ENCODE assay signal across 28 cellular contexts in genomic region chr7:106329408-106329807, GRCh38. TPM values are rescaled to one million over a fixed set of nuclear protein-coding genes. Genes with fewer than 3 reads are reported as not detected.
DNase-seq lines count a peak whose midpoint lies in the region; ATAC-seq, FAIRE-seq and TF ChIP-seq lines count a peak whose summit lies in the region.
"Had no signal": no experiment of that assay in that cellular context is flagged by ENCODE, and none has a peak within 500 bp of the region (broad histone marks: within the 10 kb centered on the region; RNA-seq: fewer than 3 reads in every experiment).

No MANE protein-coding gene starts in this region.

- no peak for TF ChIP-seq EP300 in HepG2 (IDR thresholded peaks at IDR 0.05; ENCODE audit: low read depth in 2 of 2, low read length in 2 of 2)
- TF ChIP-seq EP300 in HepG2 (CRISPR knock-in tag; IDR thresholded peaks at IDR 0.05; ENCODE audit: borderline replicate concordance) = no peak

- DNase-seq in HepG2 (ENCODE audit: low spot score) (no peak), fibroblast of the aortic adventitia (ENCODE audit: low read depth) (peak; percentile 8), DMS79 treated with DMSO at 0.1 percent for 48 hours (lab: John Stamatoyannopoulos, UW) (no peak), DMS153 treated with DMSO at 0.1 percent for 48 hours (lab: John Stamatoyannopoulos, UW; ENCODE audit: unreplicated experiment) (no peak)
- no peak for DNase-seq in activated T-helper 2 cell treated with anti-CD3 and anti-CD28 coated beads, Interferon-gamma antibody, Interleukin-2, Interleukin-4, amounts not matched to agents 10 μg/mL and 5 μg/mL and 100 μg/mL, durations not matched to agents 14 hours and 24 hours and 36 hours (ENCODE audit: low spot score)
- DNase-seq: activated CD8-positive, alpha-beta memory T cell treated with anti-CD3 and anti-CD28 coated beads, Interleukin-2, amount 10 ng/mL, durations not matched to agents 7 days and 5 days; anterior cingulate cortex; DMS53; islet precursor cell; NCI-H1694 treated with DMSO at 0.1 percent for 48 hours; NCI-H2171 treated with DMSO at 0.1 percent for 48 hours; NCI-H524 treated with DMSO at 0.1 percent for 48 hours; NK-92 treated with Interleukin-12 subunit alpha and Interleukin-12 subunit beta, amount 100 ng/mL, for 24 hours; PC-9; SHP77 treated with DMSO at 0.1 percent for 48 hours; stimulated activated CD8-positive, alpha-beta memory T cell treated with anti-CD3 and anti-CD28 coated beads, Interleukin-4, amount 100 ng/mL, for 48 hours; T1000; upper lobe of left lung had no signal

- TF ChIP-seq CTCF in liver (IDR thresholded peaks at IDR 0.05; ENCODE audit: low read depth, low read length, missing input control) = no peak
- no peak for TF ChIP-seq CTCF in HepG2 (CRISPR knock-in tag; IDR thresholded peaks at IDR 0.05)
- TF ChIP-seq CTCF in fibroblast of the aortic adventitia (IDR thresholded peaks at IDR 0.05; ENCODE audit: insufficient read depth, low read length) = no peak

- POLR2A ChIA-PET in HepG2 (lab: Yijun Ruan, JAX) = no interaction called here

- H3K9me3 Mint-ChIP-seq in activated T-helper 2 cell treated with anti-CD3 and anti-CD28 coated beads, Interferon-gamma antibody, Interleukin-2, Interleukin-4, amounts not matched to agents 10 μg/mL and 5 μg/mL and 100 μg/mL, durations not matched to agents 14 hours and 24 hours and 36 hours = no peaks in the 10 kb centered on the region
- H3K9me3 Mint-ChIP-seq in stimulated activated naive CD8-positive, alpha-beta T cell treated with anti-CD3 and anti-CD28 coated beads, Interleukin-15, Interleukin-2, amounts not matched to agents 100 ng/mL and 50 ng/mL, for 24 hours = no peaks in the 10 kb centered on the region
- H3K9me3 Mint-ChIP-seq: central memory CD8-positive, alpha-beta T cell; dendritic cell treated with granulocyte-macrophage colony-stimulating factor and Interleukin-4, amounts not matched to agents 40 ng/mL and 50 ng/mL, for 4 days; natural killer cell treated with Interleukin-12 subunit alpha and Interleukin-12 subunit beta and Interleukin-15 and Interleukin-18, amount 100 ng/mL, for 72 hours had no signal

- no peak for TF ChIP-seq POLR2A in HepG2 (IDR thresholded peaks at IDR 0.05; ENCODE audit: insufficient read depth in 1 of 2, low read depth in 2 of 2, low read length in 2 of 2)

- H2AFZ ChIP-seq in HepG2 (ENCODE audit: low read length) = no peak overlapping the region
- H2AFZ ChIP-seq: PC-9 had no signal

- no peak for FAIRE-seq in HepG2 (lab: Jason Lieb, UNC)
- FAIRE-seq: GM18507 had no signal

- ATAC-seq in HepG2 = no peak
- no peak for ATAC-seq in GM18907 (IDR thresholded peaks at IDR 0.05; ENCODE audit: unreplicated experiment)
- ATAC-seq: activated CD8-positive, alpha-beta memory T cell treated with anti-CD3 and anti-CD28 coated beads, Interleukin-2, amount 10 ng/mL, durations not matched to agents 7 days and 5 days; natural killer cell treated with Interleukin-12 subunit alpha and Interleukin-12 subunit beta and Interleukin-15 and Interleukin-18, amount 100 ng/mL, for 72 hours; WTC11 had no signal

- in situ Hi-C loops in HepG2 (cut with HindIII; ENCODE audit: extremely low pct_ligation_motif_present, low pct_unique_long_range_greater_than_20kb) = no loop called here

- H3K4me3 ChIP-seq in liver (ENCODE audit: low read depth in 1 of 3, low read length in 3 of 3) = no peak overlapping the region
- H3K4me3 ChIP-seq in HepG2 (replicated peaks in 1 of 3; ENCODE audit: insufficient read depth in 1 of 3, low read depth in 2 of 3, low read length in 3 of 3) = no peak overlapping the region
- no peak overlapping the region for H3K4me3 ChIP-seq in fibroblast of the aortic adventitia (ENCODE audit: low read depth, low read length)
- H3K4me3 ChIP-seq: PC-9, skin epidermis, upper lobe of left lung had no signal

- H3K27me3 ChIP-seq in liver (ENCODE audit: control insufficient read depth in 4 of 4, insufficient read depth in 4 of 4, low read length in 3 of 4) (no peaks in the 10 kb centered on the region), HepG2 (ENCODE audit: control insufficient read depth in 1 of 2, insufficient read depth in 2 of 2, low read length in 2 of 2) (no peaks in the 10 kb centered on the region; a peak in 1 of 5 replicates)
- H3K27me3 ChIP-seq: upper lobe of left lung had no signal

- H3K36me3 ChIP-seq in liver (ENCODE audit: control insufficient read depth in 4 of 4, insufficient read depth in 3 of 4, low read depth in 1 of 4, low read length in 3 of 4) (no peaks in the 10 kb centered on the region), HepG2 (replicated peaks in 1 of 2; ENCODE audit: control insufficient read depth in 1 of 2, insufficient read depth in 2 of 2, low read length in 2 of 2) (no peaks in the 10 kb centered on the region)
- H3K36me3 ChIP-seq: upper lobe of left lung had no signal

- H3K36me3 Mint-ChIP-seq in activated T-helper 2 cell treated with anti-CD3 and anti-CD28 coated beads, Interferon-gamma antibody, Interleukin-2, Interleukin-4, amounts not matched to agents 10 μg/mL and 5 μg/mL and 100 μg/mL, durations not matched to agents 14 hours and 24 hours and 36 hours (ENCODE audit: low read depth) = no peaks in the 10 kb centered on the region
- no peaks in the 10 kb centered on the region for H3K36me3 Mint-ChIP-seq in stimulated activated naive CD8-positive, alpha-beta T cell treated with anti-CD3 and anti-CD28 coated beads, Interleukin-15, Interleukin-2, amounts not matched to agents 100 ng/mL and 50 ng/mL, for 24 hours (ENCODE audit: low read depth)
- H3K36me3 Mint-ChIP-seq: natural killer cell treated with Interleukin-12 subunit alpha and Interleukin-12 subunit beta and Interleukin-15 and Interleukin-18, amount 100 ng/mL, for 72 hours; WTC11 had no signal

- TF ChIP-seq RAD21 in liver (IDR thresholded peaks at IDR 0.05) (no peak), HepG2 (CRISPR knock-in tag; IDR thresholded peaks at IDR 0.05) (no peak)

- intact Hi-C loops in HepG2 (cut with micrococcal nuclease; ENCODE audit: unreplicated experiment) = no loop called here
- intact Hi-C loops in activated T-helper 2 cell treated with anti-CD3 and anti-CD28 coated beads, Interferon-gamma antibody, Interleukin-2, Interleukin-4, amounts not matched to agents 10 μg/mL and 5 μg/mL and 100 μg/mL, durations not matched to agents 14 hours and 24 hours and 36 hours (cut with micrococcal nuclease) = loop anchor here (5.0 kb wide), 1 partner anchor 42 kb away; no protein-coding TSS in a partner anchor

- no peak overlapping the region for H3K4me3 Mint-ChIP-seq in activated T-helper 2 cell treated with anti-CD3 and anti-CD28 coated beads, Interferon-gamma antibody, Interleukin-2, Interleukin-4, amounts not matched to agents 10 μg/mL and 5 μg/mL and 100 μg/mL, durations not matched to agents 14 hours and 24 hours and 36 hours (ENCODE audit: low read depth)
- H3K4me3 Mint-ChIP-seq in stimulated activated naive CD8-positive, alpha-beta T cell treated with anti-CD3 and anti-CD28 coated beads, Interleukin-15, Interleukin-2, amounts not matched to agents 100 ng/mL and 50 ng/mL, for 24 hours = no peak overlapping the region
- H3K4me3 Mint-ChIP-seq: activated CD8-positive, alpha-beta memory T cell treated with anti-CD3 and anti-CD28 coated beads, Interleukin-2, amount 10 ng/mL, durations not matched to agents 7 days and 5 days; activated naive CD4-positive, alpha-beta T cell treated with anti-CD3 and anti-CD28 coated beads for 36 hours; central memory CD8-positive, alpha-beta T cell; dendritic cell treated with granulocyte-macrophage colony-stimulating factor and Interleukin-4, amounts not matched to agents 40 ng/mL and 50 ng/mL, for 4 days; natural killer cell treated with Interleukin-12 subunit alpha and Interleukin-12 subunit beta and Interleukin-15 and Interleukin-18, amount 100 ng/mL, for 72 hours; WTC11 had no signal

- H4K20me1 ChIP-seq in HepG2 (ENCODE audit: insufficient read depth, low read length) = no peaks in the 10 kb centered on the region

- no peaks in the 10 kb centered on the region for H3K27me3 Mint-ChIP-seq in activated T-helper 2 cell treated with anti-CD3 and anti-CD28 coated beads, Interferon-gamma antibody, Interleukin-2, Interleukin-4, amounts not matched to agents 10 μg/mL and 5 μg/mL and 100 μg/mL, durations not matched to agents 14 hours and 24 hours and 36 hours (ENCODE audit: low read depth)
- peaks cover 21% of the 10 kb centered on the region for H3K27me3 Mint-ChIP-seq in stimulated activated naive CD8-positive, alpha-beta T cell treated with anti-CD3 and anti-CD28 coated beads, Interleukin-15, Interleukin-2, amounts not matched to agents 100 ng/mL and 50 ng/mL, for 24 hours

- CTCF ChIA-PET in HepG2 (lab: Yijun Ruan, JAX; ENCODE audit: low intra/inter-chr PET ratio, low total read pairs) = no interaction called here

- BruUV-seq in HepG2 (replicated peaks; lab: Mats Ljungman, UMichigan) = no TSS peak

- H3K27ac ChIP-seq in liver (ENCODE audit: low read depth in 1 of 2, low read length in 2 of 2) = peak overlapping the region; percentile 8 to 28
- H3K27ac ChIP-seq in HepG2 (ENCODE audit: extremely low read length, insufficient read depth, low read length) = no peak overlapping the region
- H3K27ac ChIP-seq: PC-9, upper lobe of left lung had no signal

- peaks cover 21% of the 10 kb centered on the region for H3K4me1 Mint-ChIP-seq in activated T-helper 2 cell treated with anti-CD3 and anti-CD28 coated beads, Interferon-gamma antibody, Interleukin-2, Interleukin-4, amounts not matched to agents 10 μg/mL and 5 μg/mL and 100 μg/mL, durations not matched to agents 14 hours and 24 hours and 36 hours (ENCODE audit: low read depth)
- H3K4me1 Mint-ChIP-seq in stimulated activated naive CD8-positive, alpha-beta T cell treated with anti-CD3 and anti-CD28 coated beads, Interleukin-15, Interleukin-2, amounts not matched to agents 100 ng/mL and 50 ng/mL, for 24 hours (ENCODE audit: low read depth) = peaks cover 26% of the 10 kb centered on the region

- no peaks in the 10 kb centered on the region for H3K9me3 ChIP-seq in liver (ENCODE audit: control insufficient read depth in 4 of 4, low read length in 3 of 4)
- no peaks in the 10 kb centered on the region for H3K9me3 ChIP-seq in HepG2 (ENCODE audit: low read length)
- H3K9me3 ChIP-seq: upper lobe of left lung had no signal

- peak overlapping the region; percentile 32 for H3K27ac Mint-ChIP-seq in activated T-helper 2 cell treated with anti-CD3 and anti-CD28 coated beads, Interferon-gamma antibody, Interleukin-2, Interleukin-4, amounts not matched to agents 10 μg/mL and 5 μg/mL and 100 μg/mL, durations not matched to agents 14 hours and 24 hours and 36 hours
- H3K27ac Mint-ChIP-seq in stimulated activated naive CD8-positive, alpha-beta T cell treated with anti-CD3 and anti-CD28 coated beads, Interleukin-15, Interleukin-2, amounts not matched to agents 100 ng/mL and 50 ng/mL, for 24 hours = peak overlapping the region; percentile 68
- H3K27ac Mint-ChIP-seq: activated CD8-positive, alpha-beta memory T cell treated with anti-CD3 and anti-CD28 coated beads, Interleukin-2, amount 10 ng/mL, durations not matched to agents 7 days and 5 days; dendritic cell treated with granulocyte-macrophage colony-stimulating factor and Interleukin-4, amounts not matched to agents 40 ng/mL and 50 ng/mL, for 4 days; natural killer cell treated with Interleukin-12 subunit alpha and Interleukin-12 subunit beta and Interleukin-15 and Interleukin-18, amount 100 ng/mL, for 72 hours; WTC11 had no signal

- WGBS in liver = 37% methylated on average over 1 of the region's 1 CpG
- WGBS in HepG2 (ENCODE audit: low lambda C conversion rate) = 0% methylated on average over 1 of the region's 1 CpG

- H3K9ac ChIP-seq in liver (ENCODE audit: low read depth in 1 of 2, low read length in 2 of 2) (no peak overlapping the region), HepG2 (ENCODE audit: insufficient read depth, low read depth, low read length) (no peak overlapping the region)

- no peaks in the 10 kb centered on the region for H3K79me2 ChIP-seq in HepG2 (ENCODE audit: insufficient read depth, low read length)

- peaks cover 1 to 35% (median 14%) of the 10 kb centered on the region in 4 donors for H3K4me1 ChIP-seq in liver (ENCODE audit: control insufficient read depth in 4 of 4, insufficient read depth in 4 of 4, low read length in 3 of 4)
- peaks cover 32% of the 10 kb centered on the region for H3K4me1 ChIP-seq in HepG2 (ENCODE audit: insufficient read depth, low read length)
- H3K4me1 ChIP-seq: upper lobe of left lung had no signal

- no peak overlapping the region for H3K4me2 ChIP-seq in HepG2 (ENCODE audit: low read depth, low read length)
- H3K4me2 ChIP-seq: PC-9 had no signal

RNA-seq across cellular contexts. Expression of gene NAMPT, which starts 44.6 kb away (rescaled TPM):
- total RNA-seq in liver (100 to 1,000 TPM in 1 of 2 donors, 10 to 100 TPM in 1; 20.8 to 444 TPM), HepG2 (2016; rRNA removed; fragmentation: Illumina TruSeq; extraction: Trizol) (67.7 and 105 TPM in 2 replicates), fibroblast of the aortic adventitia (ENCODE audit: low replicate concordance) (78.8 and 84.4 TPM in 2 replicates)
- polyA plus RNA-seq in liver (100 to 1,000 TPM; 134 to 185 TPM), HepG2 (2011; rRNA removed) (10.4 and 15.8 TPM in 2 replicates)
- total RNA-seq in HepG2 (2016; cell fraction: cytosol; rRNA removed; fragmentation: Illumina TruSeq; extraction: Trizol; ENCODE audit: low read depth) = 13.0 and 13.4 TPM in 2 replicates
- total RNA-seq in HepG2 (2016; cell fraction: insoluble cytoplasmic fraction; rRNA removed; fragmentation: Illumina TruSeq; extraction: Trizol) = 64.2 and 94.5 TPM in 2 replicates
- 33.7 and 41.5 TPM in 2 replicates for total RNA-seq in HepG2 (2016; cell fraction: membrane; rRNA removed; fragmentation: Illumina TruSeq; extraction: Trizol)
- 43.1 and 45.4 TPM in 2 replicates for total RNA-seq in HepG2 (2016; cell fraction: nucleus; rRNA removed; fragmentation: Illumina TruSeq; extraction: Trizol)
- polyA plus RNA-seq in HepG2 (2011; cell fraction: cytosol; rRNA removed) = 6.9 and 10.2 TPM in 2 replicates
- polyA plus RNA-seq in HepG2 (2011; cell fraction: nucleus; rRNA removed) = 4.5 and 9.2 TPM in 2 replicates
- polyA plus RNA-seq in HepG2 (2012) = 32.6 and 38.7 TPM in 2 replicates
- polyA plus RNA-seq in HepG2 (2016; cell fraction: cytosol; fragmentation: Illumina TruSeq; extraction: Trizol; ENCODE audit: low read depth) = 7.8 and 8.1 TPM in 2 replicates
- 74.3 and 76.8 TPM in 2 replicates for polyA plus RNA-seq in HepG2 (2016; cell fraction: insoluble cytoplasmic fraction; fragmentation: Illumina TruSeq; extraction: Trizol; ENCODE audit: low read depth)
- polyA plus RNA-seq in HepG2 (2016; cell fraction: membrane; fragmentation: Illumina TruSeq; extraction: Trizol; ENCODE audit: low read depth) = 14.5 and 16.2 TPM in 2 replicates
- polyA plus RNA-seq in HepG2 (2016; cell fraction: nucleus; fragmentation: Illumina TruSeq; extraction: Trizol; ENCODE audit: insufficient read depth, low read depth) = 23.2 and 29.2 TPM in 2 replicates
- polyA minus RNA-seq in HepG2 (2011; rRNA and poly(A)+ RNA removed; ENCODE audit: low replicate concordance) = 7.5 and 29.2 TPM in 2 replicates
- 43.6 and 50.5 TPM in 2 replicates for polyA minus RNA-seq in HepG2 (2011; cell fraction: cytosol; rRNA and poly(A)+ RNA removed)
- 56.3 and 66.5 TPM in 2 replicates for polyA minus RNA-seq in HepG2 (2011; cell fraction: nucleus; rRNA and poly(A)+ RNA removed)
- 348 and 379 TPM in 2 replicates for total RNA-seq in activated T-helper 2 cell treated with anti-CD3 and anti-CD28 coated beads, Interferon-gamma antibody, Interleukin-2, Interleukin-4, amounts not matched to agents 10 μg/mL and 5 μg/mL and 100 μg/mL, durations not matched to agents 14 hours and 24 hours and 36 hours
